ENCODE assay signal across 28 cellular contexts in the genomic region with DNA sequence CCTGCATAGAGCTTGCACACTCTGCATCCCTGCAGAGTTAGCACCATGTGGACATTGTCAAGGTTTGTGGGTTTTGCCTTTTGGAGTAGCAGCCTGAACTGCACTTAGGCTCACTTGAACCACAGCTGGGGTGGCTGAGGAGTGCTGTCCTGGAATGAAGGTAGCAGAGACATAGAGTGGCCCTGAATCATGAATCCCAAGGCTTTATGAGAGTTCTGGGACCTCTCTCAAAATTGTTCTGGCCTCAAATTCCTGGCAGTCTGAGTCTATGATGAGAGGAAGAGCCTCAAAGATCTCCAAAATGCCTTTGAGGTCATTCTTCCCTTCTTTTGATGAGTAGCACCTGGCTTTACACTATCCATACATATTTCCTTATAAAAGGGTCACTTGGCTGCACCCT. TPM values are rescaled to one million over a fixed set of nuclear protein-coding genes. Genes with fewer than 3 reads are reported as not detected.
DNase-seq lines count a peak whose midpoint lies in the region; ATAC-seq, FAIRE-seq and TF ChIP-seq lines count a peak whose summit lies in the region.
"Had no signal": no experiment of that assay in that cellular context is flagged by ENCODE, and none has a peak within 500 bp of the region (broad histone marks: within the 10 kb centered on the region; RNA-seq: fewer than 3 reads in every experiment).

No MANE protein-coding gene starts in this region.

- no peak overlapping the region for H3K4me3 ChIP-seq in ascending aorta
- H3K4me3 ChIP-seq in fibroblast of villous mesenchyme (ENCODE audit: low read depth, low read length) = no peak overlapping the region
- peak overlapping the region in 1 of 5 donors; percentile 35 for H3K4me3 ChIP-seq in subcutaneous abdominal adipose tissue (ENCODE audit: low read depth in 1 of 5, low read length in 5 of 5)
- no peak overlapping the region for H3K4me3 ChIP-seq in kidney (ENCODE audit: low read length in 2 of 2)
- H3K4me3 ChIP-seq in brain microvascular endothelial cell (ENCODE audit: low read depth, low read length) = no peak overlapping the region
- H3K4me3 ChIP-seq: gastrocnemius medialis, PC-9 had no signal

- TF ChIP-seq CTCF in ascending aorta (IDR thresholded peaks at IDR 0.05) (no peak), fibroblast of villous mesenchyme (IDR thresholded peaks at IDR 0.05; ENCODE audit: insufficient read depth, low read depth, low read length) (no peak), kidney (IDR thresholded peaks at IDR 0.05; ENCODE audit: borderline replicate concordance, extremely low read depth, insufficient read depth) (no peak), brain microvascular endothelial cell (IDR thresholded peaks at IDR 0.05; ENCODE audit: low read depth, low read length, missing control alignments) (no peak)

- H3K4me1 ChIP-seq in ascending aorta (peaks cover 0 to 4% of the 10 kb centered on the region in 2 donors), subcutaneous abdominal adipose tissue (ENCODE audit: control insufficient read depth in 5 of 5, insufficient read depth in 5 of 5, low read length in 5 of 5) (peaks cover 0 to 12% (median 10%) of the 10 kb centered on the region in 5 donors), kidney (ENCODE audit: control insufficient read depth in 1 of 2, insufficient read depth in 1 of 2, low read depth in 1 of 2, low read length in 2 of 2) (no peaks in the 10 kb centered on the region)
- H3K4me1 ChIP-seq: gastrocnemius medialis had no signal

- intact Hi-C loops in ascending aorta (cut with DNase I) = loop anchor here (5.0 kb wide), 1 partner anchor 142 kb away; no protein-coding TSS in a partner anchor
- intact Hi-C loops in kidney (cut with DNase I) = no loop called here

- FAIRE-seq in kidney (lab: Jason Lieb, UNC) = no peak
- FAIRE-seq: D721Med, GM12892, H1 had no signal

- no peak for ATAC-seq in GM21526 (IDR thresholded peaks at IDR 0.05; ENCODE audit: low FRiP score, unreplicated experiment)
- ATAC-seq: left lobe of liver; naive thymus-derived CD4-positive, alpha-beta T cell had no signal

- no peaks in the 10 kb centered on the region for H3K27me3 ChIP-seq in ascending aorta
- no peaks in the 10 kb centered on the region for H3K27me3 ChIP-seq in subcutaneous abdominal adipose tissue (ENCODE audit: control insufficient read depth in 5 of 5, insufficient read depth in 4 of 5, low read length in 5 of 5)
- no peaks in the 10 kb centered on the region for H3K27me3 ChIP-seq in brain microvascular endothelial cell (replicated peaks)
- H3K27me3 ChIP-seq: gastrocnemius medialis had no signal

- DNase-seq in EL (peak; percentile 13), ascending aorta (ENCODE audit: low spot score in 2 of 2) (no peak), fibroblast of villous mesenchyme (ENCODE audit: low read depth) (peak; percentile 33), kidney (no peak), brain microvascular endothelial cell (no peak)
- DNase-seq: activated CD4-positive, alpha-beta T cell treated with anti-CD3 and anti-CD28 coated beads for 4 hours; activated CD8-positive, alpha-beta memory T cell treated with anti-CD3 and anti-CD28 coated beads for 24 hours; activated effector memory CD4-positive, alpha-beta T cell treated with anti-CD3 and anti-CD28 coated beads, Interleukin-2, amount 50 U/mL, for 16 hours; activated naive CD8-positive, alpha-beta T cell treated with anti-CD3 and anti-CD28 coated beads, Interleukin-2, amount 10 ng/mL, durations not matched to agents 7 days and 5 days; CD4-positive, CD25-positive, alpha-beta regulatory T cell; effector CD4-positive, alpha-beta T cell; naive thymus-derived CD4-positive, alpha-beta T cell; NCI-H1694; NCI-H2171 treated with DMSO at 0.1 percent for 48 hours; NCI-H510A treated with DMSO at 0.1 percent for 48 hours; nucleus accumbens; PC-9; SHP77 had no signal

- H3K9me3 ChIP-seq in ascending aorta (peaks cover 11 to 39% of the 10 kb centered on the region in 2 donors), subcutaneous abdominal adipose tissue (ENCODE audit: control insufficient read depth in 5 of 5, low read length in 5 of 5) (peaks cover 0 to 16% (median 5%) of the 10 kb centered on the region in 5 donors), kidney (ENCODE audit: control insufficient read depth in 1 of 2, low read length in 2 of 2) (peaks cover 2 to 7% of the 10 kb centered on the region in 2 donors)

- H3K36me3 ChIP-seq in ascending aorta = no peaks in the 10 kb centered on the region
- H3K36me3 ChIP-seq in subcutaneous abdominal adipose tissue (ENCODE audit: control insufficient read depth in 5 of 5, insufficient read depth in 5 of 5, low read length in 5 of 5) = no peaks in the 10 kb centered on the region
- H3K36me3 ChIP-seq in kidney (ENCODE audit: control insufficient read depth in 1 of 2, insufficient read depth in 2 of 2, low read length in 2 of 2) = no peaks in the 10 kb centered on the region
- H3K36me3 ChIP-seq in brain microvascular endothelial cell (replicated peaks) = no peaks in the 10 kb centered on the region
- H3K36me3 ChIP-seq: gastrocnemius medialis had no signal

- H3K9ac ChIP-seq in subcutaneous abdominal adipose tissue (ENCODE audit: low read length in 5 of 5) (peak overlapping the region in 2 of 5 donors; percentile 62 to 64), kidney (ENCODE audit: low read length in 2 of 2) (no peak overlapping the region)

- H3K27ac ChIP-seq in ascending aorta (peak overlapping the region; percentile 65 to 76), subcutaneous abdominal adipose tissue (ENCODE audit: low read depth, low read length) (peak overlapping the region; percentile 71), kidney (ENCODE audit: low read depth in 2 of 2, low read length in 2 of 2) (no peak overlapping the region), brain microvascular endothelial cell (no peak overlapping the region)
- H3K27ac ChIP-seq: PC-9 had no signal

- in situ Hi-C loops in brain microvascular endothelial cell (cut with HindIII; ENCODE audit: low pct_ligation_motif_present, low sequenced_read_pairs) = no loop called here

RNA-seq across cellular contexts. Expression of a gene that starts 37.1 kb away (rescaled TPM):
- total RNA-seq in ascending aorta (4.6 TPM), fibroblast of villous mesenchyme (1.3 TPM in 1 of 2 replicates, not detected in the other), kidney (9.3 TPM)
- 28.1 TPM for polyA plus RNA-seq in kidney (ENCODE audit: insufficient read depth, low read depth, low replicate concordance)
- total RNA-seq: activated naive CD8-positive, alpha-beta T cell treated with anti-CD3 and anti-CD28 coated beads, Interleukin-2, amount 10 ng/mL, durations not matched to agents 7 days and 5 days; CD4-positive, CD25-positive, alpha-beta regulatory T cell; chondrocyte; H1; LHCN-M2; naive thymus-derived CD4-positive, alpha-beta T cell had no signal
- polyA plus RNA-seq: CD4-positive, CD25-positive, alpha-beta regulatory T cell; H1; naive thymus-derived CD4-positive, alpha-beta T cell had no signal

RNA-seq across cellular contexts. Expression of a gene that starts 45.5 kb away (rescaled TPM):
- total RNA-seq in ascending aorta = not detected
- total RNA-seq in fibroblast of villous mesenchyme = not detected in 2 replicates
- total RNA-seq in kidney = not detected
- not detected for polyA plus RNA-seq in kidney (ENCODE audit: insufficient read depth, low read depth, low replicate concordance)
- total RNA-seq: activated naive CD8-positive, alpha-beta T cell treated with anti-CD3 and anti-CD28 coated beads, Interleukin-2, amount 10 ng/mL, durations not matched to agents 7 days and 5 days; CD4-positive, CD25-positive, alpha-beta regulatory T cell; chondrocyte; gastrocnemius medialis; H1; left lobe of liver; LHCN-M2; mesothelial cell of epicardium; naive thymus-derived CD4-positive, alpha-beta T cell; PC-9 had no signal
- polyA plus RNA-seq: CD4-positive, CD25-positive, alpha-beta regulatory T cell; H1; naive thymus-derived CD4-positive, alpha-beta T cell had no signal

Comparison
In these comparisons a context has a peak if more than half of its experiments do, and no peak if none do; other contexts are left out.
1. DNase-seq: peak in EL (single experiment) and fibroblast of villous mesenchyme (single experiment); none in ascending aorta (0 of 2), kidney (single experiment) and brain microvascular endothelial cell (single experiment).
2. H3K27ac ChIP-seq: peak in ascending aorta (2 of 2) and subcutaneous abdominal adipose tissue (single experiment); none in kidney (0 of 2) and brain microvascular endothelial cell (single experiment).